Comparison of ENCODE assay signal across 1 cellular context in genomic region chr9:129333961-129334743, GRCh38.
TF ChIP-seq lines count a peak whose summit lies in the region.

No MANE protein-coding gene starts in this region.

TF ChIP-seq in HepG2, 621 proteins besides CTCF, POLR2A, EP300 and RAD21 (continued from another document and continues in another):
- peak; percentile 82; the same call in 1 of the 2 replicates for TF ChIP-seq ZBED4 (CRISPR knock-in tag; IDR thresholded peaks at IDR 0.05; ENCODE audit: borderline replicate concordance)
- TF ChIP-seq TCF12 (IDR thresholded peaks at IDR 0.05), result no peak
- TF ChIP-seq TCF12 (CRISPR knock-in tag; IDR thresholded peaks at IDR 0.05), result peak; percentile 95; the same call in 1 of the 2 replicates
- TF ChIP-seq ZBTB2 (CRISPR knock-in tag; IDR thresholded peaks at IDR 0.05; ENCODE audit: low read depth), result peak; percentile 74; the same call in 1 of the 2 replicates
- no peak for TF ChIP-seq ZBTB39 (CRISPR knock-in tag; IDR thresholded peaks at IDR 0.05)
- peak; percentile 90 for TF ChIP-seq SALL1 (CRISPR knock-in tag; IDR thresholded peaks at IDR 0.05)
- TF ChIP-seq AFF4 (CRISPR knock-in tag; IDR thresholded peaks at IDR 0.05), result no peak; the same call in 1 of the 2 replicates
- TF ChIP-seq SNAPC5 (CRISPR knock-in tag; IDR thresholded peaks at IDR 0.05; ENCODE audit: borderline replicate concordance), result 0 out of 2 replicates have a peak, but pooled peaks have one; percentile 38
- no peak; the same call in 1 of the 2 replicates for TF ChIP-seq ZSCAN5A (CRISPR knock-in tag; IDR thresholded peaks at IDR 0.05; ENCODE audit: borderline replicate concordance)
- TF ChIP-seq ZNF468 (CRISPR knock-in tag; IDR thresholded peaks at IDR 0.05), result no peak
- no peak for TF ChIP-seq NFRKB (IDR thresholded peaks at IDR 0.05)
- peak; percentile 81; the same call in 1 of the 2 replicates for TF ChIP-seq ZNF639 (CRISPR knock-in tag; conservative IDR thresholded peaks at IDR 0.05)
- no peak for TF ChIP-seq ZBTB14 (CRISPR knock-in tag; IDR thresholded peaks at IDR 0.05)
- TF ChIP-seq HOXA5 (CRISPR knock-in tag; IDR thresholded peaks at IDR 0.05), result peak; percentile 81
- TF ChIP-seq, protein P1, sequence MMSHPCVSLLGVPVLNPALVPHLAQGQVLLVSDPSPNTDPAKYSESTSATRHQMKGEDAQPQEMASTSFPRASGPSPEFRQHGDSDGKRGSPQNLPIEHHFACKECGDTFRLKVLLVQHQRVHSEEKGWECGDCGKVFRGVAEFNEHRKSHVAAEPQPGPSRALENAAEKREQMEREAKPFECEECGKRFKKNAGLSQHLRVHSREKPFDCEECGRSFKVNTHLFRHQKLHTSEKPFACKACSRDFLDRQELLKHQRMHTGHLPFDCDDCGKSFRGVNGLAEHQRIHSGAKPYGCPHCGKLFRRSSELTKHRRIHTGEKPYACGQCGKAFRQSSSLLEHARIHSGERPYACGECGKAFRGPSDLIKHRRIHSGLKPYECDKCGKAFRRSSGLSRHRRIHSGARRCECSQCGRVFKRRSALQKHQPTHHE (CRISPR knock-in tag; IDR thresholded peaks at IDR 0.05; ENCODE audit: borderline replicate concordance), result peak; percentile 99; the same call in 1 of the 2 replicates
- TF ChIP-seq, protein P2, sequence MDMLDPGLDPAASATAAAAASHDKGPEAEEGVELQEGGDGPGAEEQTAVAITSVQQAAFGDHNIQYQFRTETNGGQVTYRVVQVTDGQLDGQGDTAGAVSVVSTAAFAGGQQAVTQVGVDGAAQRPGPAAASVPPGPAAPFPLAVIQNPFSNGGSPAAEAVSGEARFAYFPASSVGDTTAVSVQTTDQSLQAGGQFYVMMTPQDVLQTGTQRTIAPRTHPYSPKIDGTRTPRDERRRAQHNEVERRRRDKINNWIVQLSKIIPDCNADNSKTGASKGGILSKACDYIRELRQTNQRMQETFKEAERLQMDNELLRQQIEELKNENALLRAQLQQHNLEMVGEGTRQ (IDR thresholded peaks at IDR 0.05; ENCODE audit: low read depth, low read length), result 0 out of 2 replicates have a peak, but pooled peaks have one; percentile 18
- TF ChIP-seq, protein P2 (CRISPR knock-in tag; IDR thresholded peaks at IDR 0.05; ENCODE audit: borderline replicate concordance), result peak; percentile 80; the same call in 1 of the 2 replicates
- peak; percentile 38; the same call in 1 of the 2 replicates for TF ChIP-seq MEIS1 (CRISPR knock-in tag; IDR thresholded peaks at IDR 0.05; ENCODE audit: borderline replicate concordance)
- no peak for TF ChIP-seq TCF7L2 (IDR thresholded peaks at IDR 0.05; ENCODE audit: low read depth, low read length)
- TF ChIP-seq NR2F6 (IDR thresholded peaks at IDR 0.05), result peak; percentile 75
- TF ChIP-seq NR2F6 (CRISPR knock-in tag; IDR thresholded peaks at IDR 0.05), result peak; percentile 81
- TF ChIP-seq SPEN (CRISPR knock-in tag; IDR thresholded peaks at IDR 0.05; ENCODE audit: low read depth), result peak; percentile 67; the same call in 1 of the 2 replicates
- TF ChIP-seq GATAD1 (CRISPR knock-in tag; IDR thresholded peaks at IDR 0.05), result peak; percentile 76
- TF ChIP-seq ZNF333 (CRISPR knock-in tag; IDR thresholded peaks at IDR 0.05; ENCODE audit: borderline replicate concordance), result peak; percentile 42; the same call in 1 of the 2 replicates
- TF ChIP-seq, protein P3, sequence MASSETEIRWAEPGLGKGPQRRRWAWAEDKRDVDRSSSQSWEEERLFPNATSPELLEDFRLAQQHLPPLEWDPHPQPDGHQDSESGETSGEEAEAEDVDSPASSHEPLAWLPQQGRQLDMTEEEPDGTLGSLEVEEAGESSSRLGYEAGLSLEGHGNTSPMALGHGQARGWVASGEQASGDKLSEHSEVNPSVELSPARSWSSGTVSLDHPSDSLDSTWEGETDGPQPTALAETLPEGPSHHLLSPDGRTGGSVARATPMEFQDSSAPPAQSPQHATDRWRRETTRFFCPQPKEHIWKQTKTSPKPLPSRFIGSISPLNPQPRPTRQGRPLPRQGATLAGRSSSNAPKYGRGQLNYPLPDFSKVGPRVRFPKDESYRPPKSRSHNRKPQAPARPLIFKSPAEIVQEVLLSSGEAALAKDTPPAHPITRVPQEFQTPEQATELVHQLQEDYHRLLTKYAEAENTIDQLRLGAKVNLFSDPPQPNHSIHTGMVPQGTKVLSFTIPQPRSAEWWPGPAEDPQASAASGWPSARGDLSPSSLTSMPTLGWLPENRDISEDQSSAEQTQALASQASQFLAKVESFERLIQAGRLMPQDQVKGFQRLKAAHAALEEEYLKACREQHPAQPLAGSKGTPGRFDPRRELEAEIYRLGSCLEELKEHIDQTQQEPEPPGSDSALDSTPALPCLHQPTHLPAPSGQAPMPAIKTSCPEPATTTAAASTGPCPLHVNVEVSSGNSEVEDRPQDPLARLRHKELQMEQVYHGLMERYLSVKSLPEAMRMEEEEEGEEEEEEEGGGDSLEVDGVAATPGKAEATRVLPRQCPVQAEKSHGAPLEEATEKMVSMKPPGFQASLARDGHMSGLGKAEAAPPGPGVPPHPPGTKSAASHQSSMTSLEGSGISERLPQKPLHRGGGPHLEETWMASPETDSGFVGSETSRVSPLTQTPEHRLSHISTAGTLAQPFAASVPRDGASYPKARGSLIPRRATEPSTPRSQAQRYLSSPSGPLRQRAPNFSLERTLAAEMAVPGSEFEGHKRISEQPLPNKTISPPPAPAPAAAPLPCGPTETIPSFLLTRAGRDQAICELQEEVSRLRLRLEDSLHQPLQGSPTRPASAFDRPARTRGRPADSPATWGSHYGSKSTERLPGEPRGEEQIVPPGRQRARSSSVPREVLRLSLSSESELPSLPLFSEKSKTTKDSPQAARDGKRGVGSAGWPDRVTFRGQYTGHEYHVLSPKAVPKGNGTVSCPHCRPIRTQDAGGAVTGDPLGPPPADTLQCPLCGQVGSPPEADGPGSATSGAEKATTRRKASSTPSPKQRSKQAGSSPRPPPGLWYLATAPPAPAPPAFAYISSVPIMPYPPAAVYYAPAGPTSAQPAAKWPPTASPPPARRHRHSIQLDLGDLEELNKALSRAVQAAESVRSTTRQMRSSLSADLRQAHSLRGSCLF (CRISPR knock-in tag; IDR thresholded peaks at IDR 0.05; ENCODE audit: borderline replicate concordance), result no peak
- TF ChIP-seq FOXK2 (IDR thresholded peaks at IDR 0.05), result no peak
- TF ChIP-seq CC2D1A (CRISPR knock-in tag; IDR thresholded peaks at IDR 0.05), result no peak
